ENCODE assay signal across 23 cellular contexts in the genomic region with DNA sequence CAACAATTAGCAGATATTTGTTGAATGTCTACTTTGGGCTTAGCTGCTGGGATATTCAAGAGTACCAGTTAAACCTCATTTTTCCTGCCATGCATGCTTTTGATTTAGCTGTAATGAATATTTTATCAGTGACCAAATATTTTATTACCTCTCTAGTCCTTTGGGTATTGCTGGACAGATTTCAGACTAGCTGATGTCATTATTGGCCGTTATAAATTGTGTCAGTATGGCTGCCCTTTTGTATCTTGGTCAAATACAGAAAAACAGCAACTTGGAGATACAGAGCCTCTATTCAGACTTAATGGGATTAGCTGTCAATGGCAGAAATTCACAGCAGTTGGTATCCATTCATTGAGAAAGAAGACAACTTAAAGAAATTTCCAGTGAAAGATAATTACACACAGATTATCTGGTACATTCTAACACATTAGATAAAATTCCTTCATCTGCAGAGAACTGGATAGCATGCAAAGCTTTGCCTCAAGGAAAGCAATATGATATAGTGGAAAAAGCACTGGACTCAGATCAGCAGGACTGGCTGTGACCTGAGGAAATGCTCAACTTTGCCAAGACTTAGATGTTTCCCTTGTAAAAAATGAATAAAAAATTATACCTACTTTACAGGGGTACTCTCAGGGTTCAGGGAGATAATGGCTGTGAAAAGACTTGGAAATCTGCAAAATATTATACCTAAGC. TPM values are rescaled to one million over a fixed set of nuclear protein-coding genes. Genes with fewer than 3 reads are reported as not detected.
"Had no signal": no experiment of that assay in that cellular context is flagged by ENCODE, and none has a peak within 500 bp of the region (broad histone marks: within the 10 kb centered on the region; RNA-seq: fewer than 3 reads in every experiment).

No MANE protein-coding gene starts in this region.

- H3K79me2 ChIP-seq: hepatocyte had no signal

- DNase-seq: effector memory CD8-positive, alpha-beta T cell; foreskin fibroblast; head of caudate nucleus; kidney; left cardiac atrium; mucosa of descending colon; naive thymus-derived CD8-positive, alpha-beta T cell; nucleus accumbens; ovary; spleen; stimulated activated CD4-positive, alpha-beta T cell treated with anti-CD3 and anti-CD28 coated beads, Interleukin-15, amount 100 ng/mL, for 24 hours; stimulated activated CD4-positive, alpha-beta T cell treated with anti-CD3 and anti-CD28 coated beads, Interleukin-1b, Interleukin-23, amount 100 ng/mL, for 48 hours; stimulated activated CD4-positive, alpha-beta T cell treated with anti-CD3 and anti-CD28 coated beads, Interleukin-4, amount 100 ng/mL, for 4 hours; stimulated activated naive B cell treated with anti-CD40 and anti-IgM and Interleukin-4, amounts not matched to agents 10 μg/mL and 1 μg/mL and 100 μg/mL, for 72 hours; stimulated activated naive CD8-positive, alpha-beta T cell treated with anti-CD3 and anti-CD28 coated beads, Interleukin-15, amount 100 ng/mL, for 72 hours; testis; upper lobe of right lung had no signal

- H3K4me1 ChIP-seq: esophagus muscularis mucosa, prostate gland, spleen, upper lobe of right lung, vagina had no signal

- H3K4me3 ChIP-seq: esophagus muscularis mucosa, hepatocyte, mucosa of descending colon, ovary, prostate gland, spleen, testis, tibial nerve, upper lobe of right lung, vagina had no signal

- H3K27me3 ChIP-seq: esophagus muscularis mucosa, hepatocyte, ovary, spleen, testis, tibial nerve, upper lobe of right lung, vagina had no signal

- H3K36me3 ChIP-seq: esophagus muscularis mucosa, ovary, prostate gland, spleen, tibial nerve, upper lobe of right lung, vagina had no signal

- H3K9me3 ChIP-seq: esophagus muscularis mucosa, mucosa of descending colon, ovary, prostate gland, spleen, testis, tibial nerve, upper lobe of right lung, vagina had no signal

- H3K27ac ChIP-seq: epithelial cell of prostate, esophagus muscularis mucosa, hepatocyte, ovary, prostate gland, spleen, testis, tibial nerve, upper lobe of right lung, vagina had no signal

- H3K4me2 ChIP-seq: hepatocyte had no signal

RNA-seq across cellular contexts. Expression of gene COL6A6, which starts 20.8 kb away (rescaled TPM):
- polyA plus RNA-seq: naive thymus-derived CD8-positive, alpha-beta T cell had no signal
